In genomic region chr5:1799602-1800469, GRCh38 we compare ENCODE assay signal across 8 cellular contexts. TPM values are rescaled to one million over a fixed set of nuclear protein-coding genes. Genes with fewer than 3 reads are reported as not detected.
DNase-seq lines count a peak whose midpoint lies in the region; ATAC-seq and TF ChIP-seq lines count a peak whose summit lies in the region.

Gene MRPL36 (minus strand): TSS chr5:1799837. CDS start chr5:1798935, 902 bp downstream.

- 31% methylated on average over 38 of the region's 68 CpGs for WGBS in mammary epithelial cell (ENCODE audit: low coverage, missing lambda C conversion rate)

- H3K27ac ChIP-seq in ACC112 (ENCODE audit: low read depth, low read length): peak within 1 kb of the TSS; percentile 77
- H3K27ac ChIP-seq in mammary epithelial cell (ENCODE audit: insufficient read depth, low read depth, low read length): peak within 1 kb of the TSS; percentile 59
- peak within 1 kb of the TSS; percentile 2 for H3K27ac ChIP-seq in iPS-20b (ENCODE audit: low read length)
- peak within 1 kb of the TSS; percentile 71 to 97 (median 92) for H3K27ac ChIP-seq in skin epidermis

- intact Hi-C loops in mammary epithelial cell (cut with micrococcal nuclease): loop anchor here (1.0 to 5.0 kb wide), 4 partner anchors 10 to 952 kb away; partner anchors contain the start of gene IRX2

- CTCF ChIA-PET in WTC11 (lab: Charles Lee): interaction anchor here (1.1 to 1.9 kb wide), 3 partner anchors 9 to 131 kb away, joined by 3 to 7 read pairs (median 3); no protein-coding TSS in a partner anchor
- CTCF ChIA-PET in mammary epithelial cell (lab: Charles Lee; ENCODE audit: low non-redundant PET): no interaction called here

- H3K4me1 ChIP-seq in ACC112 (ENCODE audit: control insufficient read depth, insufficient read depth, low read length, unreplicated experiment) (peaks cover 18% of the 10 kb centered on the region), mammary epithelial cell (ENCODE audit: insufficient read depth, low read length) (peaks cover 20% of the 10 kb centered on the region), iPS-20b (ENCODE audit: insufficient read depth, low read length) (peaks cover 2% of the 10 kb centered on the region; the same call in 1 of the 2 replicates)

- peak within 1 kb of the TSS; percentile 85 for H3K4me2 ChIP-seq in mammary epithelial cell (ENCODE audit: insufficient read depth, low read depth, low read length)

- DNase-seq in NCI-H345 (lab: John Stamatoyannopoulos, UW): peak; percentile 95
- peak; percentile 90 for DNase-seq in WTC11 (ENCODE audit: low spot score)
- DNase-seq in mammary epithelial cell: peak; percentile 87

- peak within 1 kb of the TSS; percentile 99 for H3K4me3 Mint-ChIP-seq in WTC11

- peaks cover 3% of the 10 kb centered on the region for H3K9me3 ChIP-seq in mammary epithelial cell (replicated peaks; ENCODE audit: insufficient read depth, low read length)
- H3K9me3 ChIP-seq in iPS-20b (ENCODE audit: insufficient read depth, low read depth, low read length): no peaks in the 10 kb centered on the region

- H3K9me3 Mint-ChIP-seq in WTC11: no peaks in the 10 kb centered on the region

- H3K4me3 ChIP-seq in ACC112 (ENCODE audit: low read depth, low read length) (peak within 1 kb of the TSS; percentile 87), mammary epithelial cell (replicated peaks in 1 of 3; ENCODE audit: insufficient read depth in 1 of 3, low read depth in 2 of 3, low read length in 3 of 3) (peak within 1 kb of the TSS; percentile 69 to 86 (median 74)), iPS-20b (ENCODE audit: low read length) (peak within 1 kb of the TSS; percentile 81), skin epidermis (peak within 1 kb of the TSS; percentile 50 to 98 (median 96))

- H3K9ac ChIP-seq in mammary epithelial cell (ENCODE audit: insufficient read depth, low read length) (peak within 1 kb of the TSS; percentile 76), iPS-20b (ENCODE audit: low read depth, low read length) (peak within 1 kb of the TSS; percentile 94)

- dilution Hi-C loops in mammary epithelial cell (cut with HindIII; ENCODE audit: low sequenced_read_pairs): loop anchor here (5.0 kb wide), 1 partner anchor 177 kb away; no protein-coding TSS in a partner anchor

- in situ Hi-C loops in mammary epithelial cell (cut with MboI; ENCODE audit: low sequenced_read_pairs in 2 of 2): loop anchor here in 1 of 2 donors (25.0 kb wide), 1 partner anchor 212 kb away; no protein-coding TSS in a partner anchor

- POLR2A ChIA-PET in WTC11 (lab: Charles Lee): interaction anchor here (0.7 to 1.2 kb wide), 3 partner anchors 9 to 87 kb away, joined by 3 to 4 read pairs (median 3); no protein-coding TSS in a partner anchor

- H3K27ac Mint-ChIP-seq in WTC11: peak within 1 kb of the TSS; percentile 100

- H3K27me3 ChIP-seq in ACC112 (ENCODE audit: insufficient read depth, low read length) (no peaks in the 10 kb centered on the region), mammary epithelial cell (ENCODE audit: insufficient read depth, low read length) (no peaks in the 10 kb centered on the region), iPS-20b (ENCODE audit: insufficient read depth, low read length) (no peaks in the 10 kb centered on the region)

- no peak for TF ChIP-seq CTCF in WTC11 (IDR thresholded peaks at IDR 0.05)
- TF ChIP-seq CTCF in mammary epithelial cell (conservative IDR thresholded peaks at IDR 0.05 in 1 of 2, IDR thresholded peaks at IDR 0.05 in 1 of 2; ENCODE audit: extremely low read depth in 1 of 2, insufficient read depth in 1 of 2, low read depth in 1 of 2, low read length in 2 of 2): no peak

- no peaks in the 10 kb centered on the region for H3K27me3 Mint-ChIP-seq in WTC11 (ENCODE audit: low read depth)

- no peaks in the 10 kb centered on the region for H4K20me1 ChIP-seq in mammary epithelial cell (ENCODE audit: insufficient read depth, low read length)

- no TSS peak for BruUV-seq in mammary epithelial cell (replicated peaks; lab: Mats Ljungman, UMichigan)

- peaks cover 8% of the 10 kb centered on the region; the same call in 1 of the 2 replicates for H3K36me3 ChIP-seq in ACC112 (ENCODE audit: insufficient read depth, low read length)
- peaks cover 24% of the 10 kb centered on the region for H3K36me3 ChIP-seq in mammary epithelial cell (ENCODE audit: insufficient read depth, low read length)
- H3K36me3 ChIP-seq in iPS-20b (ENCODE audit: insufficient read depth, low read depth, low read length): peaks cover 56% of the 10 kb centered on the region

- ATAC-seq in GM18907 (IDR thresholded peaks at IDR 0.05; ENCODE audit: unreplicated experiment) (peak; percentile 56), HG03175 (IDR thresholded peaks at IDR 0.05; ENCODE audit: unreplicated experiment) (peak; percentile 59), WTC11 (peak; percentile 70)

- H3K79me2 ChIP-seq in ACC112 (ENCODE audit: control insufficient read depth, insufficient read depth, low read length, unreplicated experiment): peaks cover 64% of the 10 kb centered on the region
- peaks cover 82% of the 10 kb centered on the region for H3K79me2 ChIP-seq in mammary epithelial cell (ENCODE audit: insufficient read depth, low read length)

- H2AFZ ChIP-seq in ACC112 (ENCODE audit: low read length, unreplicated experiment): peak within 1 kb of the TSS; percentile 95
- H2AFZ ChIP-seq in mammary epithelial cell (ENCODE audit: low read depth, low read length): peak within 1 kb of the TSS; percentile 86

- peaks cover 44% of the 10 kb centered on the region for H3K36me3 Mint-ChIP-seq in WTC11

- H3K4me1 Mint-ChIP-seq in WTC11: peaks cover 18% of the 10 kb centered on the region

TF ChIP-seq in WTC11, 78 proteins besides CTCF, POLR2A, EP300 and RAD21 (continues in another document):
- TF ChIP-seq RORB (CRISPR knock-in tag; IDR thresholded peaks at IDR 0.05) (no peak), CBFB (CRISPR knock-in tag; IDR thresholded peaks at IDR 0.05; ENCODE audit: low read depth) (no peak), E2F1 (CRISPR knock-in tag; IDR thresholded peaks at IDR 0.05) (no peak), ERG (CRISPR knock-in tag; IDR thresholded peaks at IDR 0.05) (no peak), TP53 (CRISPR knock-in tag; IDR thresholded peaks at IDR 0.05) (no peak)
- TF ChIP-seq, protein P1, sequence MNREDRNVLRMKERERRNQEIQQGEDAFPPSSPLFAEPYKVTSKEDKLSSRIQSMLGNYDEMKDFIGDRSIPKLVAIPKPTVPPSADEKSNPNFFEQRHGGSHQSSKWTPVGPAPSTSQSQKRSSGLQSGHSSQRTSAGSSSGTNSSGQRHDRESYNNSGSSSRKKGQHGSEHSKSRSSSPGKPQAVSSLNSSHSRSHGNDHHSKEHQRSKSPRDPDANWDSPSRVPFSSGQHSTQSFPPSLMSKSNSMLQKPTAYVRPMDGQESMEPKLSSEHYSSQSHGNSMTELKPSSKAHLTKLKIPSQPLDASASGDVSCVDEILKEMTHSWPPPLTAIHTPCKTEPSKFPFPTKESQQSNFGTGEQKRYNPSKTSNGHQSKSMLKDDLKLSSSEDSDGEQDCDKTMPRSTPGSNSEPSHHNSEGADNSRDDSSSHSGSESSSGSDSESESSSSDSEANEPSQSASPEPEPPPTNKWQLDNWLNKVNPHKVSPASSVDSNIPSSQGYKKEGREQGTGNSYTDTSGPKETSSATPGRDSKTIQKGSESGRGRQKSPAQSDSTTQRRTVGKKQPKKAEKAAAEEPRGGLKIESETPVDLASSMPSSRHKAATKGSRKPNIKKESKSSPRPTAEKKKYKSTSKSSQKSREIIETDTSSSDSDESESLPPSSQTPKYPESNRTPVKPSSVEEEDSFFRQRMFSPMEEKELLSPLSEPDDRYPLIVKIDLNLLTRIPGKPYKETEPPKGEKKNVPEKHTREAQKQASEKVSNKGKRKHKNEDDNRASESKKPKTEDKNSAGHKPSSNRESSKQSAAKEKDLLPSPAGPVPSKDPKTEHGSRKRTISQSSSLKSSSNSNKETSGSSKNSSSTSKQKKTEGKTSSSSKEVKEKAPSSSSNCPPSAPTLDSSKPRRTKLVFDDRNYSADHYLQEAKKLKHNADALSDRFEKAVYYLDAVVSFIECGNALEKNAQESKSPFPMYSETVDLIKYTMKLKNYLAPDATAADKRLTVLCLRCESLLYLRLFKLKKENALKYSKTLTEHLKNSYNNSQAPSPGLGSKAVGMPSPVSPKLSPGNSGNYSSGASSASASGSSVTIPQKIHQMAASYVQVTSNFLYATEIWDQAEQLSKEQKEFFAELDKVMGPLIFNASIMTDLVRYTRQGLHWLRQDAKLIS (CRISPR knock-in tag; IDR thresholded peaks at IDR 0.05; ENCODE audit: borderline replicate concordance): no peak
- TF ChIP-seq, protein P2, sequence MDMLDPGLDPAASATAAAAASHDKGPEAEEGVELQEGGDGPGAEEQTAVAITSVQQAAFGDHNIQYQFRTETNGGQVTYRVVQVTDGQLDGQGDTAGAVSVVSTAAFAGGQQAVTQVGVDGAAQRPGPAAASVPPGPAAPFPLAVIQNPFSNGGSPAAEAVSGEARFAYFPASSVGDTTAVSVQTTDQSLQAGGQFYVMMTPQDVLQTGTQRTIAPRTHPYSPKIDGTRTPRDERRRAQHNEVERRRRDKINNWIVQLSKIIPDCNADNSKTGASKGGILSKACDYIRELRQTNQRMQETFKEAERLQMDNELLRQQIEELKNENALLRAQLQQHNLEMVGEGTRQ (CRISPR knock-in tag; IDR thresholded peaks at IDR 0.05): peak; percentile 99

RNA-seq across cellular contexts. Expression of gene MRPL36, which starts in this region (rescaled TPM):
- 52.8 to 61.2 TPM (median 55.9 TPM) in 3 replicates for total RNA-seq in WTC11 (2021)
- 10 to 100 TPM; 47.2 to 82.2 TPM for total RNA-seq in mammary epithelial cell
- 117 TPM for polyA plus RNA-seq in mammary epithelial cell
- 54.6 TPM for polyA minus RNA-seq in mammary epithelial cell

Comparison
In these comparisons a context has a peak if more than half of its experiments do, and no peak if none do; other contexts are left out.
1. Peak in every context shown above with its lines: DNase-seq, ATAC-seq, H3K4me3 ChIP-seq and H3K27ac ChIP-seq.
2. H3K27ac ChIP-seq: peak in every context shown above with its lines; median percentile 92 in skin epidermis; 77 in ACC112; 59 in mammary epithelial cell; 2 in iPS-20b.